ENCODE assay signal across 8 cellular contexts in the genomic region with DNA sequence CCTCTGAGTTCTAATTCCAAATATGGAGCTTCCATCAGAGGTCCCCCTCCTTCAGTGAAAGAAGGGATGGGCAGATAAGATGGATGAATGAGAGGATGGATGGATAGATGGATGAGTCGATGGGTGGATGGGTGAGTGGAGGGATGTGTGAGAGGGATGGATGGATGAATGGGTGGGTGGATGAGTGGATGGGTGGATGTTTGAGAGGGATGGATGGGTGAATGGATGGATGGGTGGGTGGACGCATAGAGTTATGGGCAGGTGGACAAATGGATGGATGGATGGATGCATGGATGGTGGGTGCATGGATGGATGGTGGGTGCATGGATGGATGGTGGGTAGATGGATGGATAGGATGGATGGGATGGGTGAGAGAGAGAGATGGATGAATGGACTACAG.
"Had no signal": no experiment of that assay in that cellular context is flagged by ENCODE, and none has a peak within 500 bp of the region (broad histone marks: within the 10 kb centered on the region; RNA-seq: fewer than 3 reads in every experiment).

No MANE protein-coding gene starts in this region.

- H3K27ac ChIP-seq: HL-60, KMS-11 had no signal

- H3K4me1 Mint-ChIP-seq: IgD-negative memory B cell had no signal

- DNase-seq: GOT3, H7, HFFc6, KBM-7 had no signal

- H3K9me3 Mint-ChIP-seq: HFFc6, IgD-negative memory B cell had no signal

- H3K4me1 ChIP-seq: HAP-1 had no signal

- H3K36me3 Mint-ChIP-seq: IgD-negative memory B cell had no signal

- H3K9me3 ChIP-seq: HAP-1 had no signal

- H3K4me3 Mint-ChIP-seq: HFFc6, IgD-negative memory B cell had no signal

- H3K4me2 ChIP-seq: KMS-11 had no signal

- H3K4me3 ChIP-seq: HAP-1 had no signal

- H3K9ac ChIP-seq: KMS-11 had no signal

- H3K27ac Mint-ChIP-seq: HFFc6 had no signal

- H3K36me3 ChIP-seq: HAP-1 had no signal
